Comparison of ENCODE assay signal across 8 cellular contexts in genomic region chr3:185825379-185825638, GRCh38. TPM values are rescaled to one million over a fixed set of nuclear protein-coding genes. Genes with fewer than 3 reads are reported as not detected.
DNase-seq lines count a peak whose midpoint lies in the region; ATAC-seq and TF ChIP-seq lines count a peak whose summit lies in the region.

No MANE protein-coding gene starts in this region.

- CTCF ChIA-PET in activated CD8-positive, alpha-beta memory T cell treated with anti-CD3 and anti-CD28 coated beads, Interleukin-2, amount 10 ng/mL, durations not matched to agents 7 days and 5 days (lab: Charles Lee), result no interaction called here
- CTCF ChIA-PET in activated CD4-positive, alpha-beta memory T cell treated with anti-CD3 and anti-CD28 coated beads for 36 hours (lab: Charles Lee), result no interaction called here

- peak overlapping the region; percentile 66 for H3K4me3 ChIP-seq in iPS-18a (ENCODE audit: low read length)
- peak overlapping the region in 2 of 3 donors; percentile 48 to 86 for H3K4me3 ChIP-seq in thyroid gland (replicated peaks in 1 of 3)

- H3K27me3 Mint-ChIP-seq in activated CD8-positive, alpha-beta memory T cell treated with anti-CD3 and anti-CD28 coated beads, Interleukin-2, amount 10 ng/mL, durations not matched to agents 7 days and 5 days, result peaks cover 80% of the 10 kb centered on the region
- H3K27me3 Mint-ChIP-seq in activated CD4-positive, alpha-beta memory T cell treated with anti-CD3 and anti-CD28 coated beads for 36 hours, result peaks cover 65% of the 10 kb centered on the region

- H3K4me1 Mint-ChIP-seq in activated CD8-positive, alpha-beta memory T cell treated with anti-CD3 and anti-CD28 coated beads, Interleukin-2, amount 10 ng/mL, durations not matched to agents 7 days and 5 days, result peaks cover 11% of the 10 kb centered on the region
- peaks cover 9% of the 10 kb centered on the region for H3K4me1 Mint-ChIP-seq in activated CD4-positive, alpha-beta memory T cell treated with anti-CD3 and anti-CD28 coated beads for 36 hours (ENCODE audit: low read depth)

- POLR2A ChIA-PET in activated CD4-positive, alpha-beta memory T cell treated with anti-CD3 and anti-CD28 coated beads for 36 hours (lab: Charles Lee), result no interaction called here

- H3K9me3 Mint-ChIP-seq in activated CD8-positive, alpha-beta memory T cell treated with anti-CD3 and anti-CD28 coated beads, Interleukin-2, amount 10 ng/mL, durations not matched to agents 7 days and 5 days (ENCODE audit: low read depth), result no peaks in the 10 kb centered on the region
- no peaks in the 10 kb centered on the region for H3K9me3 Mint-ChIP-seq in activated CD4-positive, alpha-beta memory T cell treated with anti-CD3 and anti-CD28 coated beads for 36 hours

- TF ChIP-seq CTCF in thyroid gland (IDR thresholded peaks at IDR 0.05), result no peak

- WGBS in thyroid gland, 2 donors, result 0% methylated on average over 3 of the region's 47 CpGs

- intact Hi-C loops in activated CD4-positive, alpha-beta memory T cell treated with anti-CD3 and anti-CD28 coated beads for 36 hours (cut with micrococcal nuclease), result no loop called here
- intact Hi-C loops in thyroid gland (cut with DNase I), result loop anchor here (10.0 kb wide), 2 partner anchors 51 to 109 kb away; partner anchors contain the start of gene TRA2B

- DNase-seq in activated CD8-positive, alpha-beta memory T cell treated with anti-CD3 and anti-CD28 coated beads, Interleukin-2, amount 10 ng/mL, durations not matched to agents 7 days and 5 days, result no peak
- DNase-seq in activated CD8-positive, alpha-beta memory T cell treated with anti-CD3 and anti-CD28 coated beads, Interleukin-2, amount 50 U/mL, for 4 hours, result no peak
- no peak for DNase-seq in activated CD4-positive, alpha-beta memory T cell treated with anti-CD3 and anti-CD28 coated beads for 36 hours
- DNase-seq in thyroid gland, result no peak
- DNase-seq in EL, result no peak
- DNase-seq in AG08396 (ENCODE audit: low spot score), result no peak
- DNase-seq in activated naive CD4-positive, alpha-beta T cell treated with anti-CD3 and anti-CD28 coated beads, Interleukin-2, amount 50 U/mL, for 16 hours, result no peak

- H3K9me3 ChIP-seq in iPS-18a (ENCODE audit: control insufficient read depth, low read depth, low read length) (no peaks in the 10 kb centered on the region), thyroid gland (no peaks in the 10 kb centered on the region)

- peak; percentile 54 for ATAC-seq in activated CD8-positive, alpha-beta memory T cell treated with anti-CD3 and anti-CD28 coated beads, Interleukin-2, amount 10 ng/mL, durations not matched to agents 7 days and 5 days

- H3K27ac ChIP-seq in iPS-18a (ENCODE audit: low read length) (no peak overlapping the region), thyroid gland (peak overlapping the region in 2 of 3 donors; percentile 81 to 89)

- H3K36me3 Mint-ChIP-seq in activated CD8-positive, alpha-beta memory T cell treated with anti-CD3 and anti-CD28 coated beads, Interleukin-2, amount 10 ng/mL, durations not matched to agents 7 days and 5 days, result no peaks in the 10 kb centered on the region
- H3K36me3 Mint-ChIP-seq in activated CD4-positive, alpha-beta memory T cell treated with anti-CD3 and anti-CD28 coated beads for 36 hours, result no peaks in the 10 kb centered on the region

- peak overlapping the region; percentile 43 for H3K9ac ChIP-seq in iPS-18a (ENCODE audit: low read length)

- peak overlapping the region; percentile 74 for H3K4me3 Mint-ChIP-seq in activated CD8-positive, alpha-beta memory T cell treated with anti-CD3 and anti-CD28 coated beads, Interleukin-2, amount 10 ng/mL, durations not matched to agents 7 days and 5 days
- H3K4me3 Mint-ChIP-seq in activated CD4-positive, alpha-beta memory T cell treated with anti-CD3 and anti-CD28 coated beads for 36 hours, result peak overlapping the region; percentile 76

- no peaks in the 10 kb centered on the region for H3K36me3 ChIP-seq in iPS-18a (ENCODE audit: control insufficient read depth, low read depth, low read length)
- no peaks in the 10 kb centered on the region for H3K36me3 ChIP-seq in thyroid gland

- H3K27ac Mint-ChIP-seq in activated CD8-positive, alpha-beta memory T cell treated with anti-CD3 and anti-CD28 coated beads, Interleukin-2, amount 10 ng/mL, durations not matched to agents 7 days and 5 days, result no peak overlapping the region
- no peak overlapping the region for H3K27ac Mint-ChIP-seq in activated CD4-positive, alpha-beta memory T cell treated with anti-CD3 and anti-CD28 coated beads for 36 hours

- TF ChIP-seq POLR2A in thyroid gland (IDR thresholded peaks at IDR 0.05), result no peak

- H3K27me3 ChIP-seq in iPS-18a (ENCODE audit: control insufficient read depth, insufficient read depth, low read length), result peaks cover 14% of the 10 kb centered on the region
- no peaks in the 10 kb centered on the region for H3K27me3 ChIP-seq in thyroid gland

- H3K4me1 ChIP-seq in iPS-18a (ENCODE audit: control insufficient read depth, low read depth, low read length) (peaks cover 24% of the 10 kb centered on the region), thyroid gland (peaks cover 0 to 3% of the 10 kb centered on the region in 2 donors)

RNA-seq across cellular contexts. Expression of gene IGF2BP2, which starts 0.5 kb away (rescaled TPM):
- under 1 TPM in 1 of 2 experiments, not detected in 1; 0.09 TPM for total RNA-seq in activated CD8-positive, alpha-beta memory T cell treated with anti-CD3 and anti-CD28 coated beads, Interleukin-2, amount 10 ng/mL, durations not matched to agents 7 days and 5 days
- total RNA-seq in activated CD4-positive, alpha-beta memory T cell treated with anti-CD3 and anti-CD28 coated beads for 36 hours, result under 1 TPM; 0.29 to 0.55 TPM
- 10 to 100 TPM; 12.4 to 45.7 (median 15.9) TPM for total RNA-seq in thyroid gland

Comparison
In these comparisons a context has a peak if more than half of its experiments do, and no peak if none do; other contexts are left out.
1. RNA of gene IGF2BP2, which starts 0.5 kb away (total RNA-seq): 12.4 to 45.7 TPM in thyroid gland; 0.29 to 0.55 TPM in activated CD4-positive, alpha-beta memory T cell treated with anti-CD3 and anti-CD28 coated beads for 36 hours and 0.09 TPM in activated CD8-positive, alpha-beta memory T cell treated with anti-CD3 and anti-CD28 coated beads, Interleukin-2, amount 10 ng/mL, durations not matched to agents 7 days and 5 days; every median in the first group is over 4 times any median in the second.